Comparison of ENCODE assay signal across 2 cellular contexts in genomic region chr1:205262706-205263105, GRCh38.
TF ChIP-seq lines count a peak whose summit lies in the region.

No MANE protein-coding gene starts in this region.

TF ChIP-seq in IMR-90, 13 proteins besides CTCF, POLR2A, EP300 and RAD21:
- no peak for TF ChIP-seq CHD1 (IDR thresholded peaks at IDR 0.05; ENCODE audit: low read depth, low read length)
- no peak for TF ChIP-seq MAFK (IDR thresholded peaks at IDR 0.05; ENCODE audit: low read depth, low read length)
- TF ChIP-seq RCOR1 (IDR thresholded peaks at IDR 0.05; ENCODE audit: insufficient replicate concordance, low read length), result no peak
- TF ChIP-seq RFX5 (IDR thresholded peaks at IDR 0.05; ENCODE audit: low read depth, low read length), result no peak

TF ChIP-seq in SK-N-SH treated with all-trans-retinoic acid at 6 μM for 48 hours, 23 proteins besides CTCF, POLR2A, EP300 and RAD21:
- TF ChIP-seq BACH2 (CRISPR knock-in tag; IDR thresholded peaks at IDR 0.05; ENCODE audit: borderline replicate concordance) (no peak), ZFP3 (CRISPR knock-in tag; IDR thresholded peaks at IDR 0.05) (no peak), TOX (CRISPR knock-in tag; IDR thresholded peaks at IDR 0.05; ENCODE audit: borderline replicate concordance) (no peak), CSDC2 (CRISPR knock-in tag; IDR thresholded peaks at IDR 0.05) (no peak), PATZ1 (CRISPR knock-in tag; IDR thresholded peaks at IDR 0.05; ENCODE audit: borderline replicate concordance) (no peak), TCF4 (CRISPR knock-in tag; IDR thresholded peaks at IDR 0.05; ENCODE audit: borderline replicate concordance) (no peak), ZNF8 (CRISPR knock-in tag; IDR thresholded peaks at IDR 0.05) (no peak), SNAI2 (CRISPR knock-in tag; IDR thresholded peaks at IDR 0.05) (no peak), RARB (CRISPR knock-in tag; IDR thresholded peaks at IDR 0.05) (no peak), CSRNP3 (CRISPR knock-in tag; IDR thresholded peaks at IDR 0.05) (no peak), PPARA (CRISPR knock-in tag; IDR thresholded peaks at IDR 0.05; ENCODE audit: borderline replicate concordance) (no peak), ZNF565 (CRISPR knock-in tag; conservative IDR thresholded peaks at IDR 0.05; ENCODE audit: low read depth) (no peak), ARNTL (CRISPR knock-in tag; IDR thresholded peaks at IDR 0.05; ENCODE audit: borderline replicate concordance, low read depth) (no peak), ESRRG (CRISPR knock-in tag; IDR thresholded peaks at IDR 0.05) (no peak), POU6F1 (CRISPR knock-in tag; IDR thresholded peaks at IDR 0.05; ENCODE audit: borderline replicate concordance, low read depth) (no peak), OSR1 (CRISPR knock-in tag; IDR thresholded peaks at IDR 0.05) (no peak)
